ENCODE assay signal across 16 cellular contexts in genomic region chr9:137817236-137818200, GRCh38.
"Had no signal": no experiment of that assay in that cellular context is flagged by ENCODE, and none has a peak within 500 bp of the region (broad histone marks: within the 10 kb centered on the region; RNA-seq: fewer than 3 reads in every experiment).

No MANE protein-coding gene starts in this region.

- H3K27ac Mint-ChIP-seq: activated CD4-positive, alpha-beta T cell treated with anti-CD3 and anti-CD28 coated beads, Interleukin-2, amount 10 ng/mL, durations not matched to agents 24 days and 14 days had no signal

- H3K4me3 ChIP-seq: left lung, psoas muscle, smooth muscle cell, thyroid gland had no signal

- H3K4me3 Mint-ChIP-seq: activated CD4-positive, alpha-beta T cell treated with anti-CD3 and anti-CD28 coated beads, Interleukin-2, amount 10 ng/mL, durations not matched to agents 24 days and 14 days; activated naive CD8-positive, alpha-beta T cell; activated T-cell treated with anti-CD3 and anti-CD28 coated beads, Interleukin-2, amount 50 U/mL, for 4 hours; neural crest cell had no signal

- H3K27ac ChIP-seq: brain microvascular endothelial cell, left lung, psoas muscle, thyroid gland had no signal

- H3K9me3 Mint-ChIP-seq: activated CD4-positive, alpha-beta T cell treated with anti-CD3 and anti-CD28 coated beads, Interleukin-2, amount 10 ng/mL, durations not matched to agents 24 days and 14 days; activated T-cell treated with anti-CD3 and anti-CD28 coated beads, Interleukin-2, amount 50 U/mL, for 4 hours; neural crest cell had no signal

- H3K9me3 ChIP-seq: left lung, psoas muscle, thyroid gland had no signal

- H3K27me3 ChIP-seq: brain microvascular endothelial cell, left lung, thyroid gland had no signal

- ATAC-seq: activated T-cell treated with anti-CD3 and anti-CD28 coated beads, Interleukin-2, amount 50 U/mL, for 4 hours; left lung; psoas muscle; sciatic nerve had no signal

- H3K27me3 Mint-ChIP-seq: activated CD4-positive, alpha-beta T cell treated with anti-CD3 and anti-CD28 coated beads, Interleukin-2, amount 10 ng/mL, durations not matched to agents 24 days and 14 days; activated naive CD8-positive, alpha-beta T cell had no signal

- DNase-seq: activated CD4-positive, alpha-beta T cell treated with anti-CD3 and anti-CD28 coated beads, Interleukin-2, amount 10 ng/mL, durations not matched to agents 24 days and 14 days; activated CD8-positive, alpha-beta memory T cell treated with anti-CD3 and anti-CD28 coated beads, Interleukin-2, amount 50 U/mL, for 4 hours; activated T-cell treated with anti-CD3 and anti-CD28 coated beads, Interleukin-2, amount 50 U/mL, for 4 hours; anterior cingulate cortex; brain microvascular endothelial cell; cortex of kidney; hypothalamus; psoas muscle; stimulated activated CD4-positive, alpha-beta T cell treated with anti-CD3 and anti-CD28 coated beads, Interleukin-4, amount 100 ng/mL, for 4 hours; stimulated activated naive CD4-positive, alpha-beta T cell treated with Interleukin-2 at 50 U/mL for 16 hours; thyroid gland had no signal

- H3K4me1 Mint-ChIP-seq: activated CD4-positive, alpha-beta T cell treated with anti-CD3 and anti-CD28 coated beads, Interleukin-2, amount 10 ng/mL, durations not matched to agents 24 days and 14 days; neural crest cell had no signal

- H3K4me1 ChIP-seq: left lung, psoas muscle had no signal
